Comparison of ENCODE assay signal across 9 cellular contexts in genomic region chr12:107014050-107014449, GRCh38. TPM values are rescaled to one million over a fixed set of nuclear protein-coding genes. Genes with fewer than 3 reads are reported as not detected.
DNase-seq lines count a peak whose midpoint lies in the region; ATAC-seq, FAIRE-seq and TF ChIP-seq lines count a peak whose summit lies in the region.
"Had no signal": no experiment of that assay in that cellular context is flagged by ENCODE, and none has a peak within 500 bp of the region (broad histone marks: within the 10 kb centered on the region; RNA-seq: fewer than 3 reads in every experiment).

No MANE protein-coding gene starts in this region.

- H3K4me3 ChIP-seq in GM12864 (ENCODE audit: low read depth, low read length), result no peak overlapping the region
- H3K4me3 ChIP-seq in pancreas, result no peak overlapping the region

- no peaks in the 10 kb centered on the region for H3K36me3 ChIP-seq in pancreas

- H3K27me3 ChIP-seq in pancreas, result no peaks in the 10 kb centered on the region

- intact Hi-C loops in pancreas (cut with DNase I), result no loop called here

- WGBS in pancreas, 2 donors, result 47 to 57% methylated on average over 3 of the region's 3 CpGs

- no peak for FAIRE-seq in pancreas (lab: Jason Lieb, UNC)

- H3K4me1 ChIP-seq in pancreas, result no peaks in the 10 kb centered on the region

- H3K9me3 ChIP-seq in pancreas, result no peaks in the 10 kb centered on the region

- peak; percentile 10 for TF ChIP-seq CTCF in GM12864 (IDR thresholded peaks at IDR 0.05; ENCODE audit: low read depth, low read length, missing control alignments)
- peak; percentile 13 to 41 (median 34) for TF ChIP-seq CTCF in pancreas (IDR thresholded peaks at IDR 0.05)

- peak; percentile 97 to 99 (median 98) for ATAC-seq in pancreas
- ATAC-seq in GM21717 (IDR thresholded peaks at IDR 0.05; ENCODE audit: unreplicated experiment), result no peak
- ATAC-seq: sciatic nerve had no signal

- DNase-seq in GM12864 (ENCODE audit: low read depth) (no peak), NCI-H146 treated with DMSO at 0.1 percent for 48 hours (lab: John Stamatoyannopoulos, UW; ENCODE audit: unreplicated experiment) (peak; percentile 8), cerebellar cortex (ENCODE audit: low spot score) (peak; percentile 62), pancreas (peak in 3 of 6 donors; percentile 54 to 70 (median 63)), NOMO-1 treated with dmso at 0.1 percent for 144 hours (lab: John Stamatoyannopoulos, UW; ENCODE audit: unreplicated experiment) (no peak), GM19240 (ENCODE audit: insufficient read length, low spot score) (no peak)
- DNase-seq: activated CD8-positive, alpha-beta memory T cell treated with anti-CD3 and anti-CD28 coated beads for 24 hours had no signal

- no peak overlapping the region for H3K27ac ChIP-seq in pancreas

RNA-seq across cellular contexts. Expression of gene MTERF2, which starts 27.1 kb away (rescaled TPM):
- total RNA-seq in pancreas, result 10 to 100 TPM in 5 of 6 donors, 1 to 10 TPM in 1; 9.9 to 15.0 (median 13.7) TPM
- 10 to 100 TPM; 31.8 to 42.8 TPM for polyA plus RNA-seq in pancreas

RNA-seq across cellular contexts. Expression of gene TMEM263, which starts 58.3 kb away (rescaled TPM):
- 10 to 100 TPM; 17.5 to 34.5 (median 24.7) TPM for total RNA-seq in pancreas
- polyA plus RNA-seq in pancreas, result 10 to 100 TPM; 12.7 to 23.9 TPM

Comparison
In these comparisons a context has a peak if more than half of its experiments do, and no peak if none do; other contexts are left out.
1. DNase-seq: peak in NCI-H146 treated with DMSO at 0.1 percent for 48 hours (single experiment) and cerebellar cortex (single experiment); none in GM12864 (single experiment), NOMO-1 treated with dmso at 0.1 percent for 144 hours (single experiment) and GM19240 (single experiment).